1 cellular context compared by ENCODE assay signal in the genomic region with DNA sequence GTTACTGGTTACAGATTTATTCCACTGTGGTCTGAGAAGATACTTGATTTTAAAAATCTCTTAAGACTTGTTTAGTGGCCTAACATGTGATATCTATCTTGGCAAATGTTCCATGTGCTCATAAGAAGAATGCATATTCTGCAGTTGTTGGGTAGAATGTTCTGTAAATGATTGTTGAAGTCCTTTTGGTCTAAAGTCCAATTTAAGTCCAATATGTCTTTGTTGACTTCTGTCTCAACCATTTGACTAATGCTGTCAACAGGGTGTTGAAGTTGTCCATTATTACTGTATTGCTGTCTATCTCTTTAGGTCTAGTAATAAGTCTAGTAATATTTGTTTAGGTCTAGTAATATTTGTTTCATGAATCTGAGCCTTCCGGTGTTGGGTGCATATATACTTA.
TF ChIP-seq lines count a peak whose summit lies in the region.

No MANE protein-coding gene starts in this region.

TF ChIP-seq in HepG2, 621 proteins besides CTCF, POLR2A, EP300 and RAD21 (continued from another document):
- TF ChIP-seq POLR2AphosphoS2 (IDR thresholded peaks at IDR 0.05; ENCODE audit: low read depth, low read length) (no peak), ZNF709 (CRISPR knock-in tag; IDR thresholded peaks at IDR 0.05) (no peak), HOXD1 (CRISPR knock-in tag; IDR thresholded peaks at IDR 0.05) (no peak), BRF2 (CRISPR knock-in tag; IDR thresholded peaks at IDR 0.05) (no peak), DMAP1 (CRISPR knock-in tag; IDR thresholded peaks at IDR 0.05) (peak; percentile 60; the same call in 1 of the 2 replicates), HNF1A (IDR thresholded peaks at IDR 0.05; ENCODE audit: low read depth) (peak; percentile 92), HNF1A (CRISPR knock-in tag; IDR thresholded peaks at IDR 0.05; ENCODE audit: borderline replicate concordance) (peak; percentile 94; the same call in 1 of the 2 replicates), KLF11 (CRISPR knock-in tag; IDR thresholded peaks at IDR 0.05) (no peak)
